1 cellular context compared by ENCODE assay signal in the genomic region with DNA sequence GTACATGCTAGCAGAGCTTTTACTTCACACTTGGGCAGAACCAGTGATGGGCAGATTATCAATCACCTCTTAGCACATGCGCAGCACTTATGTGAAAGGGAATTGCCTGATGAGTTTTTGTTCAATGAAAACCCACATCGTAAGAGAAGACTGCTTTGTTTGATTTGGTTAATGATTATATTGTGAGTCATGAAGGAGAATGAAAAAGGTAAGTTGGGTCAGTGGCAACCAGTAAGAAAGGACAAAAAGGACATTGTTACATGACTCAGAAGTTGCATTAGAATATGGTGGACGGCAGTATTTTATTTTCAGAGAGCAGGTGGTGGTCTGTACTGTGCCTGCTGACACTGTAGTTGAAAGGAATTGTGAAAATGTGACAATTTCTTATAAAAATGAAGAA.
TF ChIP-seq lines count a peak whose summit lies in the region.

No MANE protein-coding gene starts in this region.

TF ChIP-seq in SK-N-SH treated with all-trans-retinoic acid at 6 μM for 48 hours, 23 proteins besides CTCF, POLR2A, EP300 and RAD21 (continued from another document):
- TF ChIP-seq PPARA (CRISPR knock-in tag; IDR thresholded peaks at IDR 0.05; ENCODE audit: borderline replicate concordance) (no peak), ZNF70 (CRISPR knock-in tag; IDR thresholded peaks at IDR 0.05) (no peak), ARNTL (CRISPR knock-in tag; IDR thresholded peaks at IDR 0.05; ENCODE audit: borderline replicate concordance, low read depth) (no peak), ZFP3 (CRISPR knock-in tag; IDR thresholded peaks at IDR 0.05) (no peak), TOX (CRISPR knock-in tag; IDR thresholded peaks at IDR 0.05; ENCODE audit: borderline replicate concordance) (no peak)
- TF ChIP-seq, protein P1, sequence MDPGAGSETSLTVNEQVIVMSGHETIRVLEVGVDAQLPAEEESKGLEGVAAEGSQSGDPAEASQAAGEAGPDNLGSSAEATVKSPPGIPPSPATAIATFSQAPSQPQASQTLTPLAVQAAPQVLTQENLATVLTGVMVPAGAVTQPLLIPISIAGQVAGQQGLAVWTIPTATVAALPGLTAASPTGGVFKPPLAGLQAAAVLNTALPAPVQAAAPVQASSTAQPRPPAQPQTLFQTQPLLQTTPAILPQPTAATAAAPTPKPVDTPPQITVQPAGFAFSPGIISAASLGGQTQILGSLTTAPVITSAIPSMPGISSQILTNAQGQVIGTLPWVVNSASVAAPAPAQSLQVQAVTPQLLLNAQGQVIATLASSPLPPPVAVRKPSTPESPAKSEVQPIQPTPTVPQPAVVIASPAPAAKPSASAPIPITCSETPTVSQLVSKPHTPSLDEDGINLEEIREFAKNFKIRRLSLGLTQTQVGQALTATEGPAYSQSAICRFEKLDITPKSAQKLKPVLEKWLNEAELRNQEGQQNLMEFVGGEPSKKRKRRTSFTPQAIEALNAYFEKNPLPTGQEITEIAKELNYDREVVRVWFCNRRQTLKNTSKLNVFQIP (CRISPR knock-in tag; IDR thresholded peaks at IDR 0.05; ENCODE audit: borderline replicate concordance, low read depth): no peak
